ENCODE assay signal across 8 cellular contexts in the genomic region with DNA sequence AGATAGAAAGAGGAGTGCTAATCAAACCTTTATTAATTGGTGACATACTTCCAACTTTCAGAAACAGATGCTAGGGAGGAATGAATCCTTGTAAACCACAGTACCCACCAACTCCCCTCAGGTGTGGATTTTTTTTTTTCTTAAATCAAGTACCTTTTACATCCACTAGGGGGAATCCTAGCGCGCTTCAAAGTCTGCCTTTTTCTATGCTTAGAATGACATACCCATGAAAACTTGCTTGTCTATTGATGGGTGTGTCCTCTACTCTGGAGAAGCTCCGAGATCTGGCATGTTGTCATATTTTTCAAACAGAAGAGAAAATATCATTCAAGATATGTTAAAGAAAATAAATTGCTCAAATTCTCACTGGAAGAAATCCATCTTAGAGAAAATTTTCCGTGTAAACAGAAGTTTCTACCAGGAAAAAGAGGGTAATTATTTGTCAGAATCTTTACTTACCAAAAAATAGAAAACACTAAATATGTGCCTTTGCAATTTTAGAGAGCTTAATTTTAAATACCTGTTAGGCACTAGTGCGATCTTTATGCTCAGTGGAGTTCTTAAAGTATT. TPM values are rescaled to one million over a fixed set of nuclear protein-coding genes. Genes with fewer than 3 reads are reported as not detected.
DNase-seq lines count a peak whose midpoint lies in the region; ATAC-seq and TF ChIP-seq lines count a peak whose summit lies in the region.

No MANE protein-coding gene starts in this region.

- TF ChIP-seq CTCF in HFFc6 (IDR thresholded peaks at IDR 0.05): peak; percentile 95

- H3K27ac Mint-ChIP-seq in activated CD8-positive, alpha-beta memory T cell treated with anti-CD3 and anti-CD28 coated beads, Interleukin-2, amount 10 ng/mL, durations not matched to agents 7 days and 5 days: no peak overlapping the region
- H3K27ac Mint-ChIP-seq in HFFc6: no peak overlapping the region
- H3K27ac Mint-ChIP-seq in activated T-helper 1 cell treated with anti-CD3 and anti-CD28 coated beads, Interleukin-12 subunit alpha, Interleukin-12 subunit beta, Interleukin-2, Interleukin-4 antibody, amounts not matched to agents 30 ng/mL and 10 ng/mL and 1 ng/mL, durations not matched to agents 14 hours and 24 hours and 36 hours: no peak overlapping the region

- peaks cover 4% of the 10 kb centered on the region for H3K4me1 Mint-ChIP-seq in activated CD8-positive, alpha-beta memory T cell treated with anti-CD3 and anti-CD28 coated beads, Interleukin-2, amount 10 ng/mL, durations not matched to agents 7 days and 5 days
- H3K4me1 Mint-ChIP-seq in HFFc6 (ENCODE audit: low read depth): no peaks in the 10 kb centered on the region
- H3K4me1 Mint-ChIP-seq in activated T-helper 1 cell treated with anti-CD3 and anti-CD28 coated beads, Interleukin-12 subunit alpha, Interleukin-12 subunit beta, Interleukin-2, Interleukin-4 antibody, amounts not matched to agents 30 ng/mL and 10 ng/mL and 1 ng/mL, durations not matched to agents 14 hours and 24 hours and 36 hours (ENCODE audit: low read depth): peaks cover 6% of the 10 kb centered on the region

- H3K4me3 Mint-ChIP-seq in activated CD8-positive, alpha-beta memory T cell treated with anti-CD3 and anti-CD28 coated beads, Interleukin-2, amount 10 ng/mL, durations not matched to agents 7 days and 5 days: no peak overlapping the region
- H3K4me3 Mint-ChIP-seq in HFFc6: peak overlapping the region; percentile 41; the same call in 1 of the 2 replicates
- no peak overlapping the region for H3K4me3 Mint-ChIP-seq in activated T-helper 1 cell treated with anti-CD3 and anti-CD28 coated beads, Interleukin-12 subunit alpha, Interleukin-12 subunit beta, Interleukin-2, Interleukin-4 antibody, amounts not matched to agents 30 ng/mL and 10 ng/mL and 1 ng/mL, durations not matched to agents 14 hours and 24 hours and 36 hours

- peaks cover 25% of the 10 kb centered on the region for H3K27me3 Mint-ChIP-seq in activated CD8-positive, alpha-beta memory T cell treated with anti-CD3 and anti-CD28 coated beads, Interleukin-2, amount 10 ng/mL, durations not matched to agents 7 days and 5 days
- H3K27me3 Mint-ChIP-seq in HFFc6 (ENCODE audit: insufficient read depth): peaks cover 23% of the 10 kb centered on the region
- H3K27me3 Mint-ChIP-seq in activated T-helper 1 cell treated with anti-CD3 and anti-CD28 coated beads, Interleukin-12 subunit alpha, Interleukin-12 subunit beta, Interleukin-2, Interleukin-4 antibody, amounts not matched to agents 30 ng/mL and 10 ng/mL and 1 ng/mL, durations not matched to agents 14 hours and 24 hours and 36 hours (ENCODE audit: insufficient read depth): peaks cover 10% of the 10 kb centered on the region

- ATAC-seq in activated CD8-positive, alpha-beta memory T cell treated with anti-CD3 and anti-CD28 coated beads, Interleukin-2, amount 10 ng/mL, durations not matched to agents 7 days and 5 days: peak; percentile 61
- no peak for ATAC-seq in GM18907 (IDR thresholded peaks at IDR 0.05; ENCODE audit: unreplicated experiment)

- CTCF ChIA-PET in activated CD8-positive, alpha-beta memory T cell treated with anti-CD3 and anti-CD28 coated beads, Interleukin-2, amount 10 ng/mL, durations not matched to agents 7 days and 5 days (lab: Charles Lee): interaction anchor here (0.7 to 3.3 kb wide), 17 partner anchors 9 to 400 kb away, joined by 3 to 14 read pairs (median 4); a partner anchor contains a TSS

- intact Hi-C loops in activated T-helper 1 cell treated with anti-CD3 and anti-CD28 coated beads, Interleukin-12 subunit alpha, Interleukin-12 subunit beta, Interleukin-2, Interleukin-4 antibody, amounts not matched to agents 30 ng/mL and 10 ng/mL and 1 ng/mL, durations not matched to agents 14 hours and 24 hours and 36 hours (cut with micrococcal nuclease): loop anchor here (1.0 kb wide), 2 partner anchors 300 to 399 kb away; no protein-coding TSS in a partner anchor

- H3K36me3 Mint-ChIP-seq in activated CD8-positive, alpha-beta memory T cell treated with anti-CD3 and anti-CD28 coated beads, Interleukin-2, amount 10 ng/mL, durations not matched to agents 7 days and 5 days: peaks cover 1% of the 10 kb centered on the region
- H3K36me3 Mint-ChIP-seq in HFFc6 (ENCODE audit: low read depth): no peaks in the 10 kb centered on the region
- no peaks in the 10 kb centered on the region for H3K36me3 Mint-ChIP-seq in activated T-helper 1 cell treated with anti-CD3 and anti-CD28 coated beads, Interleukin-12 subunit alpha, Interleukin-12 subunit beta, Interleukin-2, Interleukin-4 antibody, amounts not matched to agents 30 ng/mL and 10 ng/mL and 1 ng/mL, durations not matched to agents 14 hours and 24 hours and 36 hours (ENCODE audit: low read depth)

- no peaks in the 10 kb centered on the region for H3K9me3 Mint-ChIP-seq in activated CD8-positive, alpha-beta memory T cell treated with anti-CD3 and anti-CD28 coated beads, Interleukin-2, amount 10 ng/mL, durations not matched to agents 7 days and 5 days (ENCODE audit: low read depth)
- H3K9me3 Mint-ChIP-seq in HFFc6: peaks cover 4% of the 10 kb centered on the region; the same call in 1 of the 2 replicates
- peaks cover 4% of the 10 kb centered on the region for H3K9me3 Mint-ChIP-seq in activated T-helper 1 cell treated with anti-CD3 and anti-CD28 coated beads, Interleukin-12 subunit alpha, Interleukin-12 subunit beta, Interleukin-2, Interleukin-4 antibody, amounts not matched to agents 30 ng/mL and 10 ng/mL and 1 ng/mL, durations not matched to agents 14 hours and 24 hours and 36 hours

- DNase-seq in activated CD8-positive, alpha-beta memory T cell treated with anti-CD3 and anti-CD28 coated beads, Interleukin-2, amount 10 ng/mL, durations not matched to agents 7 days and 5 days: no peak
- no peak for DNase-seq in activated CD8-positive, alpha-beta memory T cell treated with anti-CD3 and anti-CD28 coated beads, Interleukin-2, amount 50 U/mL, for 48 hours
- DNase-seq in HFFc6: peak; percentile 48
- DNase-seq in NCI-H2227 (lab: John Stamatoyannopoulos, UW; ENCODE audit: unreplicated experiment): peak; percentile 66
- DNase-seq in activated T-helper 1 cell treated with anti-CD3 and anti-CD28 coated beads, Interleukin-12 subunit alpha, Interleukin-12 subunit beta, Interleukin-2, Interleukin-4 antibody, amounts not matched to agents 30 ng/mL and 10 ng/mL and 1 ng/mL, durations not matched to agents 14 hours and 24 hours and 36 hours (ENCODE audit: low spot score): peak; percentile 24
- peak; percentile 64 for DNase-seq in glomerular visceral epithelial cell (ENCODE audit: extremely low spot score)
- DNase-seq in retina: peak; percentile 67

RNA-seq across cellular contexts. Expression of a gene that starts 14.1 kb away (rescaled TPM):
- 10 to 100 TPM; 10.4 to 13.1 TPM for total RNA-seq in activated CD8-positive, alpha-beta memory T cell treated with anti-CD3 and anti-CD28 coated beads, Interleukin-2, amount 10 ng/mL, durations not matched to agents 7 days and 5 days
- under 1 TPM; 0.18 to 0.40 (median 0.22) TPM for total RNA-seq in HFFc6 (2021; fragmentation: NEBNext Ultra II Directional; extraction: Animal tissue kit (Norgen Biotek cat#: 25700))
- 18.8 and 22.7 TPM in 2 replicates for total RNA-seq in activated T-helper 1 cell treated with anti-CD3 and anti-CD28 coated beads, Interleukin-12 subunit alpha, Interleukin-12 subunit beta, Interleukin-2, Interleukin-4 antibody, amounts not matched to agents 30 ng/mL and 10 ng/mL and 1 ng/mL, durations not matched to agents 14 hours and 24 hours and 36 hours

Comparison
In these comparisons a context has a peak if more than half of its experiments do, and no peak if none do; other contexts are left out.
1. DNase-seq: peak in HFFc6 (single experiment), NCI-H2227 (single experiment), activated T-helper 1 cell treated with anti-CD3 and anti-CD28 coated beads, Interleukin-12 subunit alpha, Interleukin-12 subunit beta, Interleukin-2, Interleukin-4 antibody, amounts not matched to agents 30 ng/mL and 10 ng/mL and 1 ng/mL, durations not matched to agents 14 hours and 24 hours and 36 hours (single experiment), glomerular visceral epithelial cell (single experiment) and retina (single experiment); none in activated CD8-positive, alpha-beta memory T cell treated with anti-CD3 and anti-CD28 coated beads, Interleukin-2, amount 10 ng/mL, durations not matched to agents 7 days and 5 days (single experiment) and activated CD8-positive, alpha-beta memory T cell treated with anti-CD3 and anti-CD28 coated beads, Interleukin-2, amount 50 U/mL, for 48 hours (single experiment).
2. RNA of a gene that starts 14.1 kb away (total RNA-seq): 18.8 to 22.7 TPM in activated T-helper 1 cell treated with anti-CD3 and anti-CD28 coated beads, Interleukin-12 subunit alpha, Interleukin-12 subunit beta, Interleukin-2, Interleukin-4 antibody, amounts not matched to agents 30 ng/mL and 10 ng/mL and 1 ng/mL, durations not matched to agents 14 hours and 24 hours and 36 hours and 10.4 to 13.1 TPM in activated CD8-positive, alpha-beta memory T cell treated with anti-CD3 and anti-CD28 coated beads, Interleukin-2, amount 10 ng/mL, durations not matched to agents 7 days and 5 days; 0.18 to 0.40 TPM in HFFc6; every median in the first group is over 4 times any median in the second.